In genomic region chr6:17565399-17565798, GRCh38 we compare ENCODE assay signal across 16 cellular contexts. TPM values are rescaled to one million over a fixed set of nuclear protein-coding genes. Genes with fewer than 3 reads are reported as not detected.
DNase-seq lines count a peak whose midpoint lies in the region; ATAC-seq and TF ChIP-seq lines count a peak whose summit lies in the region.
"Had no signal": no experiment of that assay in that cellular context is flagged by ENCODE, and none has a peak within 500 bp of the region (broad histone marks: within the 10 kb centered on the region; RNA-seq: fewer than 3 reads in every experiment).

No MANE protein-coding gene starts in this region.

- H3K36me3 ChIP-seq in HCT116 (ENCODE audit: control insufficient read depth in 1 of 2, insufficient read depth in 2 of 2, low read length in 2 of 2) (no peaks in the 10 kb centered on the region), OCI-LY7 (ENCODE audit: insufficient read depth, low read length) (no peaks in the 10 kb centered on the region), mammary epithelial cell (ENCODE audit: insufficient read depth, low read length) (no peaks in the 10 kb centered on the region)
- H3K36me3 ChIP-seq: BLaER1 had no signal

- POLR2A ChIA-PET in HCT116 (lab: Charles Lee) (no interaction called here), OCI-LY7 (lab: Charles Lee) (interaction anchor here (0.8 kb wide), 1 partner anchor 193 kb away, joined by 3 read pairs; no protein-coding TSS in a partner anchor)

- BruUV-seq in HCT116 (replicated peaks; lab: Mats Ljungman, UMichigan) (no TSS peak), OCI-LY7 (replicated peaks; lab: Mats Ljungman, UMichigan) (no TSS peak), mammary epithelial cell (replicated peaks; lab: Mats Ljungman, UMichigan) (no TSS peak)

- H3K27me3 ChIP-seq in HCT116 (ENCODE audit: insufficient read depth, low read length) (no peaks in the 10 kb centered on the region), mammary epithelial cell (ENCODE audit: insufficient read depth, low read length) (no peaks in the 10 kb centered on the region)
- H3K27me3 ChIP-seq: BLaER1 had no signal

- peak; percentile 25 for DNase-seq in DMS 273 (lab: John Stamatoyannopoulos, UW; ENCODE audit: unreplicated experiment)
- no peak for DNase-seq in DMS 273 treated with DMSO at 0.1 percent for 48 hours (lab: John Stamatoyannopoulos, UW)
- DNase-seq in HCT116 (ENCODE audit: low read depth, low spot score), result no peak
- DNase-seq in OCI-LY7 (ENCODE audit: low spot score), result peak; percentile 22
- no peak for DNase-seq in cerebellum (ENCODE audit: low spot score)
- no peak for DNase-seq in NCI-H345 treated with DMSO at 0.1 percent for 48 hours (lab: John Stamatoyannopoulos, UW; ENCODE audit: unreplicated experiment)
- DNase-seq in mammary epithelial cell, result no peak
- DNase-seq: AML-193; Calu3; CD4-positive, CD25-positive, alpha-beta regulatory T cell; DMS153; GM23248; H7; Karpas-422 had no signal

- no peaks in the 10 kb centered on the region for H3K79me2 ChIP-seq in HCT116 (ENCODE audit: insufficient read depth, low read length)
- no peaks in the 10 kb centered on the region for H3K79me2 ChIP-seq in OCI-LY7 (ENCODE audit: insufficient read depth, low read depth, low read length)
- H3K79me2 ChIP-seq in mammary epithelial cell (ENCODE audit: insufficient read depth, low read length), result no peaks in the 10 kb centered on the region

- RAD21 ChIA-PET in HCT116 (lab: Charles Lee; ENCODE audit: low non-redundant PET in 1 of 2, low total read pairs in 2 of 2, uncharacterized antibody in 2 of 2, unreplicated experiment in 2 of 2), result no interaction called here

- H3K9me2 ChIP-seq in HCT116 (ENCODE audit: insufficient read depth) (no peaks in the 10 kb centered on the region), OCI-LY7 (ENCODE audit: insufficient read depth, low read length) (no peaks in the 10 kb centered on the region)

- H3K4me3 ChIP-seq in HCT116 (replicated peaks in 1 of 2; ENCODE audit: low read depth in 1 of 2, low read length in 2 of 2) (no peak overlapping the region), OCI-LY7 (ENCODE audit: low read depth, low read length, poor library complexity, severe bottlenecking) (no peak overlapping the region), mammary epithelial cell (replicated peaks in 1 of 3; ENCODE audit: insufficient read depth in 1 of 3, low read depth in 2 of 3, low read length in 3 of 3) (no peak overlapping the region)
- H3K4me3 ChIP-seq: BLaER1, GM23248 had no signal

- in situ Hi-C loops in mammary epithelial cell (cut with MboI; ENCODE audit: low sequenced_read_pairs in 2 of 2), result no loop called here

- intact Hi-C loops in HCT116 (cut with micrococcal nuclease), result no loop called here
- intact Hi-C loops in OCI-LY7 (cut with micrococcal nuclease; ENCODE audit: unreplicated experiment), result no loop called here
- intact Hi-C loops in mammary epithelial cell (cut with micrococcal nuclease), result no loop called here

- WGBS in mammary epithelial cell (ENCODE audit: low coverage, missing lambda C conversion rate), result 65% methylated on average over 3 of the region's 3 CpGs

- dilution Hi-C loops in mammary epithelial cell (cut with HindIII; ENCODE audit: low sequenced_read_pairs), result no loop called here

- TF ChIP-seq RAD21 in HCT116 (IDR thresholded peaks at IDR 0.05; ENCODE audit: low read depth), result no peak

- H2AFZ ChIP-seq in HCT116 (ENCODE audit: low read depth, low read length, poor library complexity, severe bottlenecking) (no peak overlapping the region), OCI-LY7 (ENCODE audit: low read length) (no peak overlapping the region), mammary epithelial cell (ENCODE audit: low read depth, low read length) (no peak overlapping the region)
- H2AFZ ChIP-seq: GM23248 had no signal

- CTCF ChIA-PET in HCT116 (lab: Charles Lee), result no interaction called here
- CTCF ChIA-PET in OCI-LY7 (lab: Charles Lee; ENCODE audit: unreplicated experiment), result no interaction called here
- CTCF ChIA-PET in mammary epithelial cell (lab: Charles Lee; ENCODE audit: low non-redundant PET), result no interaction called here

- no peak overlapping the region for H3K27ac ChIP-seq in HCT116 (ENCODE audit: low read depth, low read length)
- H3K27ac ChIP-seq in OCI-LY7 (ENCODE audit: low read depth, low read length, poor library complexity, severe bottlenecking), result no peak overlapping the region
- H3K27ac ChIP-seq in mammary epithelial cell (ENCODE audit: insufficient read depth, low read depth, low read length), result no peak overlapping the region
- H3K27ac ChIP-seq: 22Rv1, BLaER1, GM23248 had no signal

- H3K9me3 ChIP-seq in HCT116 (ENCODE audit: control insufficient read depth in 1 of 2, insufficient read depth in 1 of 2, low read depth in 1 of 2, low read length in 2 of 2) (peaks cover 4 to 10% of the 10 kb centered on the region in 2 experiments; a peak in 3 of 4 replicates), OCI-LY7 (ENCODE audit: low read length) (peaks cover 11% of the 10 kb centered on the region; the same call in 1 of the 2 replicates), mammary epithelial cell (replicated peaks; ENCODE audit: insufficient read depth, low read length) (no peaks in the 10 kb centered on the region)

- H3K4me2 ChIP-seq in HCT116 (ENCODE audit: low read length), result no peak overlapping the region
- no peak overlapping the region for H3K4me2 ChIP-seq in OCI-LY7 (ENCODE audit: low read length)
- H3K4me2 ChIP-seq in mammary epithelial cell (ENCODE audit: insufficient read depth, low read depth, low read length), result no peak overlapping the region
- H3K4me2 ChIP-seq: BLaER1 had no signal

- H3K4me1 ChIP-seq in HCT116 (ENCODE audit: control insufficient read depth in 1 of 2, insufficient read depth in 2 of 2, low read length in 2 of 2), result no peaks in the 10 kb centered on the region
- no peaks in the 10 kb centered on the region for H3K4me1 ChIP-seq in OCI-LY7 (ENCODE audit: insufficient read depth, low read length, poor library complexity, severe bottlenecking)
- no peaks in the 10 kb centered on the region for H3K4me1 ChIP-seq in mammary epithelial cell (ENCODE audit: insufficient read depth, low read length)
- H3K4me1 ChIP-seq: BLaER1 had no signal

- no peak for TF ChIP-seq CTCF in HCT116 (IDR thresholded peaks at IDR 0.05 in 2 of 3, conservative IDR thresholded peaks at IDR 0.05 in 1 of 3; ENCODE audit: borderline replicate concordance in 1 of 3, insufficient read depth in 1 of 3, low read depth in 2 of 3, low read length in 2 of 3)
- no peak for TF ChIP-seq CTCF in OCI-LY7 (conservative IDR thresholded peaks at IDR 0.05; ENCODE audit: low read length)
- TF ChIP-seq CTCF in mammary epithelial cell (conservative IDR thresholded peaks at IDR 0.05 in 1 of 2, IDR thresholded peaks at IDR 0.05 in 1 of 2; ENCODE audit: extremely low read depth in 1 of 2, insufficient read depth in 1 of 2, low read depth in 1 of 2, low read length in 2 of 2), result no peak

- H4K20me1 ChIP-seq in HCT116 (ENCODE audit: insufficient read depth) (no peaks in the 10 kb centered on the region), OCI-LY7 (ENCODE audit: insufficient read depth, low read length) (no peaks in the 10 kb centered on the region), mammary epithelial cell (ENCODE audit: insufficient read depth, low read length) (no peaks in the 10 kb centered on the region)
- H4K20me1 ChIP-seq: BLaER1 had no signal

- no peak for ATAC-seq in HCT116

- H3K9ac ChIP-seq in HCT116 (ENCODE audit: low read length), result no peak overlapping the region
- no peak overlapping the region for H3K9ac ChIP-seq in mammary epithelial cell (ENCODE audit: insufficient read depth, low read length)
- H3K9ac ChIP-seq: BLaER1, GM23248 had no signal

- no peak for TF ChIP-seq POLR2A in HCT116 (IDR thresholded peaks at IDR 0.05; ENCODE audit: borderline replicate concordance, extremely low read depth, insufficient read depth, insufficient read length)

TF ChIP-seq in HCT116, 20 proteins besides CTCF, POLR2A, EP300 and RAD21:
- TF ChIP-seq CBX3 (IDR thresholded peaks at IDR 0.05; ENCODE audit: low read depth) (peak; percentile 60; the same call in 1 of the 2 replicates), JUND (IDR thresholded peaks at IDR 0.05) (no peak)

RNA-seq across cellular contexts. Expression of gene FAM8A1, which starts 34.7 kb away (rescaled TPM):
- total RNA-seq in HCT116 (2021; ENCODE audit: unreplicated experiment) (13.4 TPM), OCI-LY7 (2022) (11.8 and 12.4 TPM in 2 replicates), cerebellum (39.5 TPM), mammary epithelial cell (10 to 100 TPM in 1 of 2 donors, 1 to 10 TPM in 1; 8.9 to 16.2 TPM)
- 3.7 and 4.8 TPM in 2 replicates for polyA plus RNA-seq in HCT116 (2012)
- 6.5 and 7.1 TPM in 2 replicates for total RNA-seq in OCI-LY7 (2014; rRNA removed; shearing (Covaris generic))
- 4.0 TPM for polyA plus RNA-seq in mammary epithelial cell
- 4.3 TPM for polyA minus RNA-seq in mammary epithelial cell

Comparison
In these comparisons a context has a peak if more than half of its experiments do, and no peak if none do; other contexts are left out.
1. DNase-seq: peak in DMS 273 (single experiment) and OCI-LY7 (single experiment); none in DMS 273 treated with DMSO at 0.1 percent for 48 hours (single experiment), HCT116 (single experiment), cerebellum (single experiment), NCI-H345 treated with DMSO at 0.1 percent for 48 hours (single experiment) and mammary epithelial cell (single experiment).